In the genomic region with DNA sequence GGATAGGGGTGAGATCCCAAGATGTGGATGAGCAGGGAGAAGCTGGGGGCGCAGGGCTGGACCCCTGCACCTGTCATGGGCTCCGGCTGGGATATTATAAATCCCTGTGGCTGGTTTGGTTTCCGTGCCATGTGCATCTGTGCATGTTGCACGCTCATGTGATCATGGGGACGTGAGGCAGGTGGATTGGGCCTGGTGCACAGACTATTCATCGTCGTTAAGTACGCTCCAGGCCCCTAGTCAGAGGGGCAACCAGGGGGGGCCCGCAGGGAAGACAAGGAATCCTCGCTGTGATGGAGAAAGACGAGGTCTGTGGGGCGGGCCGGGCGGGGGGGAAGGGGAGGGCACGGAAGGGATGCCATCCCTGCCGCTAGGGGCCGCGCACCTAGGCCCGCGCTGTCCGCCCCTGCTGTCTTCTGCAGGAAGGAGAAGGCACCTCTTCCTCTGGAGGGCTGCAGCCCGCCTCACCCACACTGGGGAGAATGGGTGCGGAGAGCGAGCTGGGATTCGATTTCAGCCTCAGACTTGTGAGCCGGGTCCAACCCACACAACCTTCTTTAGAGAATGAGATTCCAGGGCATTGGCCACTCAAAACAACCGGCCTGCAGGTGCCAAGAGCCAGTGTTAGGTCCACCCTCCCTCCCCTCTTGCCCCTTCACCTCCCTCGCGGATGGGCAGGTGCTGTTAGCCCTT, we compare ENCODE assay signal across 8 cellular contexts. TPM values are rescaled to one million over a fixed set of nuclear protein-coding genes. Genes with fewer than 3 reads are reported as not detected.
A peak's percentile ranks its signal among the peaks of the same experiment; 100 is the strongest.
DNase-seq lines count a peak whose midpoint lies in the region; ATAC-seq and TF ChIP-seq lines count a peak whose summit lies in the region.

No MANE protein-coding gene starts in this region.

- peak overlapping the region; percentile 48 for H3K4me3 ChIP-seq in fibroblast of pulmonary artery (replicated peaks; ENCODE audit: low read depth, low read length)
- peak overlapping the region; percentile 52 for H3K4me3 ChIP-seq in skeletal muscle cell (ENCODE audit: low read depth, low read length)

- TF ChIP-seq CTCF in fibroblast of pulmonary artery (IDR thresholded peaks at IDR 0.05; ENCODE audit: low read length, missing control alignments) = no peak

- H3K9me3 Mint-ChIP-seq in activated CD8-positive, alpha-beta memory T cell treated with anti-CD3 and anti-CD28 coated beads, Interleukin-2, amount 10 ng/mL, durations not matched to agents 7 days and 5 days (ENCODE audit: low read depth) = no peaks in the 10 kb centered on the region
- no peaks in the 10 kb centered on the region for H3K9me3 Mint-ChIP-seq in T-helper 2 cell treated with Interferon-gamma antibody and Interleukin-4, amounts not matched to agents 5 μg/mL and 100 μg/mL, for 36 hours

- CTCF ChIA-PET in activated CD8-positive, alpha-beta memory T cell treated with anti-CD3 and anti-CD28 coated beads, Interleukin-2, amount 10 ng/mL, durations not matched to agents 7 days and 5 days (lab: Charles Lee) = interaction anchor here (2.1 kb wide), 1 partner anchor 65 kb away, joined by 6 read pairs; no protein-coding TSS in a partner anchor

- peaks cover 33% of the 10 kb centered on the region for H3K4me1 Mint-ChIP-seq in activated CD8-positive, alpha-beta memory T cell treated with anti-CD3 and anti-CD28 coated beads, Interleukin-2, amount 10 ng/mL, durations not matched to agents 7 days and 5 days
- peaks cover 18% of the 10 kb centered on the region for H3K4me1 Mint-ChIP-seq in T-helper 2 cell treated with Interferon-gamma antibody and Interleukin-4, amounts not matched to agents 5 μg/mL and 100 μg/mL, for 36 hours (ENCODE audit: low read depth)

- H3K27me3 Mint-ChIP-seq in activated CD8-positive, alpha-beta memory T cell treated with anti-CD3 and anti-CD28 coated beads, Interleukin-2, amount 10 ng/mL, durations not matched to agents 7 days and 5 days = no peaks in the 10 kb centered on the region
- no peaks in the 10 kb centered on the region for H3K27me3 Mint-ChIP-seq in T-helper 2 cell treated with Interferon-gamma antibody and Interleukin-4, amounts not matched to agents 5 μg/mL and 100 μg/mL, for 36 hours (ENCODE audit: low read depth)

- ATAC-seq in activated CD8-positive, alpha-beta memory T cell treated with anti-CD3 and anti-CD28 coated beads, Interleukin-2, amount 10 ng/mL, durations not matched to agents 7 days and 5 days = no peak
- no peak for ATAC-seq in GM21723 (IDR thresholded peaks at IDR 0.05; ENCODE audit: unreplicated experiment)
- ATAC-seq in HG03025 (IDR thresholded peaks at IDR 0.05; ENCODE audit: low FRiP score, unreplicated experiment) = no peak

- peaks cover 18% of the 10 kb centered on the region for H3K36me3 Mint-ChIP-seq in activated CD8-positive, alpha-beta memory T cell treated with anti-CD3 and anti-CD28 coated beads, Interleukin-2, amount 10 ng/mL, durations not matched to agents 7 days and 5 days
- H3K36me3 Mint-ChIP-seq in T-helper 2 cell treated with Interferon-gamma antibody and Interleukin-4, amounts not matched to agents 5 μg/mL and 100 μg/mL, for 36 hours (ENCODE audit: low read depth) = peaks cover 22% of the 10 kb centered on the region

- peak overlapping the region; percentile 89 for H3K4me3 Mint-ChIP-seq in activated CD8-positive, alpha-beta memory T cell treated with anti-CD3 and anti-CD28 coated beads, Interleukin-2, amount 10 ng/mL, durations not matched to agents 7 days and 5 days
- H3K4me3 Mint-ChIP-seq in T-helper 2 cell treated with Interferon-gamma antibody and Interleukin-4, amounts not matched to agents 5 μg/mL and 100 μg/mL, for 36 hours = peak overlapping the region; percentile 99

- DNase-seq in activated CD8-positive, alpha-beta memory T cell treated with anti-CD3 and anti-CD28 coated beads, Interleukin-2, amount 10 ng/mL, durations not matched to agents 7 days and 5 days = peak; percentile 58
- DNase-seq in activated CD8-positive, alpha-beta memory T cell treated with anti-CD3 and anti-CD28 coated beads for 24 hours = no peak
- DNase-seq in T-helper 2 cell treated with Interferon-gamma antibody and Interleukin-4, amounts not matched to agents 5 μg/mL and 100 μg/mL, for 36 hours (ENCODE audit: low spot score) = peak; percentile 13
- DNase-seq in fibroblast of pulmonary artery (ENCODE audit: low read depth) (no peak), skeletal muscle cell (ENCODE audit: low read depth) (no peak), NCI-H2107 (lab: John Stamatoyannopoulos, UW) (no peak)

- peak overlapping the region; percentile 98 for H3K27ac Mint-ChIP-seq in activated CD8-positive, alpha-beta memory T cell treated with anti-CD3 and anti-CD28 coated beads, Interleukin-2, amount 10 ng/mL, durations not matched to agents 7 days and 5 days
- peak overlapping the region; percentile 98 for H3K27ac Mint-ChIP-seq in T-helper 2 cell treated with Interferon-gamma antibody and Interleukin-4, amounts not matched to agents 5 μg/mL and 100 μg/mL, for 36 hours

RNA-seq across cellular contexts. Expression of gene LRP8, which starts 0.8 kb away (rescaled TPM):
- total RNA-seq in activated CD8-positive, alpha-beta memory T cell treated with anti-CD3 and anti-CD28 coated beads, Interleukin-2, amount 10 ng/mL, durations not matched to agents 7 days and 5 days = 10 to 100 TPM; 65.1 to 82.5 TPM

Comparison
In these comparisons a context has a peak if more than half of its experiments do, and no peak if none do; other contexts are left out.
1. DNase-seq: peak in activated CD8-positive, alpha-beta memory T cell treated with anti-CD3 and anti-CD28 coated beads, Interleukin-2, amount 10 ng/mL, durations not matched to agents 7 days and 5 days (single experiment) and T-helper 2 cell treated with Interferon-gamma antibody and Interleukin-4, amounts not matched to agents 5 μg/mL and 100 μg/mL, for 36 hours (single experiment); none in activated CD8-positive, alpha-beta memory T cell treated with anti-CD3 and anti-CD28 coated beads for 24 hours (single experiment), fibroblast of pulmonary artery (single experiment), skeletal muscle cell (single experiment) and NCI-H2107 (single experiment).